ENCODE assay signal across 10 cellular contexts in the genomic region with DNA sequence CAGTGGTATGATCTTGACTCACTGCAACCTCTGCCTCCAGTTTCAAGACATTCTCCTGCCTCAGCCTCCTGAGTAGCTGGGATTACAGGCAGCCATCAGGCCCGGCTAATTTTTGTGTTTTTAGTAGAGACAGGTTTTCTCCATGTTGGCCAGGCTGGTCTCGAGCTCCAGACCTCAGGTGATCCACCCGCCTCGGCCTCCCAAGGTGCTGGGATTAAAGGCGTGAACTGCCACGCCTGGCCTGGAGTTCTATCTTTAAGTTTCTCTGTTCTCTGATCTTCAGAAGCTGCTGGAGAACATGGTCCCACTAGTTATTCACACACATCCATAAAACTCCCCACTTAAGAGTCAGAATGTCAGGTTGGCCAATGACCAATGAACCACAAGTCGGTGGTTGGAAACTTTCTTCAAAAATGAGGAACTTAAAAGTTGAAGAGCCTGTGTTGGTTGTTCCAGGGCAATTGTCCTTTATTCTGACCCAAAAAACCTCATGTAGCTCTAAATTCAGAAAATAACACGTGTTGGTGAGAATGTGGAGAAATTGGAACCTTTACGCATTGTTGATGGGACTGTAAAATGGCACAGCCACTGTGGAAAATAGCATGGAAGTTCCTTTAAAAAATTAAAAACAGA. TPM values are rescaled to one million over a fixed set of nuclear protein-coding genes. Genes with fewer than 3 reads are reported as not detected.
DNase-seq lines count a peak whose midpoint lies in the region; ATAC-seq and TF ChIP-seq lines count a peak whose summit lies in the region.
"Had no signal": no experiment of that assay in that cellular context is flagged by ENCODE, and none has a peak within 500 bp of the region (broad histone marks: within the 10 kb centered on the region; RNA-seq: fewer than 3 reads in every experiment).

No MANE protein-coding gene starts in this region.

- 57 to 61% methylated on average over 8 to 9 of the region's 9 CpGs for WGBS in upper lobe of left lung, 2 donors

- H3K36me3 ChIP-seq in upper lobe of left lung, result no peaks in the 10 kb centered on the region

- peak overlapping the region in 1 of 2 donors; percentile 68 for H3K27ac Mint-ChIP-seq in activated naive CD4-positive, alpha-beta T cell treated with anti-CD3 and anti-CD28 coated beads, Interleukin-2, amount 50 U/mL, for 72 hours
- H3K27ac Mint-ChIP-seq in progenitor cell of endocrine pancreas, result no peak overlapping the region

- no peaks in the 10 kb centered on the region for H3K9me3 Mint-ChIP-seq in activated naive CD4-positive, alpha-beta T cell treated with anti-CD3 and anti-CD28 coated beads, Interleukin-2, amount 50 U/mL, for 72 hours
- no peaks in the 10 kb centered on the region for H3K9me3 Mint-ChIP-seq in progenitor cell of endocrine pancreas (ENCODE audit: low read depth)

- H3K9me3 ChIP-seq in upper lobe of left lung, result no peaks in the 10 kb centered on the region

- TF ChIP-seq CTCF in upper lobe of left lung (IDR thresholded peaks at IDR 0.05) (no peak), progenitor cell of endocrine pancreas (IDR thresholded peaks at IDR 0.05; ENCODE audit: unreplicated experiment) (no peak)

- peak overlapping the region in 3 of 4 donors; percentile 27 to 69 (median 61) for H3K27ac ChIP-seq in upper lobe of left lung

- no peaks in the 10 kb centered on the region for H3K36me3 Mint-ChIP-seq in activated naive CD4-positive, alpha-beta T cell treated with anti-CD3 and anti-CD28 coated beads, Interleukin-2, amount 50 U/mL, for 72 hours
- H3K36me3 Mint-ChIP-seq in progenitor cell of endocrine pancreas (ENCODE audit: insufficient read depth), result no peaks in the 10 kb centered on the region

- TF ChIP-seq POLR2A in upper lobe of left lung (IDR thresholded peaks at IDR 0.05), result no peak

- peak; percentile 44 to 73 for ATAC-seq in activated naive CD4-positive, alpha-beta T cell treated with anti-CD3 and anti-CD28 coated beads, Interleukin-2, amount 50 U/mL, for 72 hours
- ATAC-seq in HG03175 (IDR thresholded peaks at IDR 0.05; ENCODE audit: unreplicated experiment), result peak; percentile 85
- peak in 1 of 2 donors; percentile 76 for ATAC-seq in upper lobe of left lung (ENCODE audit: low FRiP score in 2 of 2)
- ATAC-seq in HG03097 (IDR thresholded peaks at IDR 0.05; ENCODE audit: low FRiP score, unreplicated experiment), result no peak

- H3K4me1 Mint-ChIP-seq in progenitor cell of endocrine pancreas (ENCODE audit: low read depth), result no peaks in the 10 kb centered on the region

- H3K27me3 Mint-ChIP-seq in progenitor cell of endocrine pancreas, result no peaks in the 10 kb centered on the region

- no peak overlapping the region for H3K4me3 ChIP-seq in upper lobe of left lung

- TF ChIP-seq EP300 in upper lobe of left lung (IDR thresholded peaks at IDR 0.05), result no peak

- peaks cover 0 to 3% (median 0%) of the 10 kb centered on the region in 4 donors for H3K4me1 ChIP-seq in upper lobe of left lung

- no peaks in the 10 kb centered on the region for H3K27me3 ChIP-seq in upper lobe of left lung

- DNase-seq in activated naive CD4-positive, alpha-beta T cell treated with anti-CD3 and anti-CD28 coated beads, Interleukin-2, amount 50 U/mL, for 72 hours (ENCODE audit: low spot score in 2 of 2), result no peak
- DNase-seq in activated naive CD4-positive, alpha-beta T cell treated with anti-CD3 and anti-CD28 coated beads, Interleukin-2, amount 50 U/mL, for 16 hours, result no peak
- peak; percentile 97 for DNase-seq in SKM-1 treated with dmso at 0.1 percent for 144 hours (lab: John Stamatoyannopoulos, UW; ENCODE audit: unreplicated experiment)
- no peak for DNase-seq in upper lobe of left lung
- no peak for DNase-seq in progenitor cell of endocrine pancreas (ENCODE audit: low spot score, unreplicated experiment)
- DNase-seq in iPS-NIHi7 (ENCODE audit: extremely low spot score), result no peak
- DNase-seq: SHP77 had no signal

- no peak overlapping the region for H3K4me3 Mint-ChIP-seq in progenitor cell of endocrine pancreas (ENCODE audit: low read depth)

RNA-seq across cellular contexts. Expression of gene PIK3CB, which starts 55.9 kb away (rescaled TPM):
- total RNA-seq in activated naive CD4-positive, alpha-beta T cell treated with anti-CD3 and anti-CD28 coated beads, Interleukin-2, amount 50 U/mL, for 72 hours, result 10 to 100 TPM; 18.8 to 21.7 TPM
- total RNA-seq in upper lobe of left lung (10 to 100 TPM; 26.1 to 77.2 (median 40.6) TPM), progenitor cell of endocrine pancreas (18.3 and 23.7 TPM in 2 replicates)

RNA-seq across cellular contexts. Expression of gene FOXL2, which starts 56.3 kb away (rescaled TPM):
- not detected for total RNA-seq in activated naive CD4-positive, alpha-beta T cell treated with anti-CD3 and anti-CD28 coated beads, Interleukin-2, amount 50 U/mL, for 72 hours
- total RNA-seq in upper lobe of left lung (under 1 TPM in 2 of 6 donors, not detected in 4; 0.06 to 0.07 TPM), progenitor cell of endocrine pancreas (0.09 and 0.12 TPM in 2 replicates)
- total RNA-seq: ureter had no signal

RNA-seq across cellular contexts. Expression of gene FOXL2NB, which starts 56.3 kb away (rescaled TPM):
- total RNA-seq in activated naive CD4-positive, alpha-beta T cell treated with anti-CD3 and anti-CD28 coated beads, Interleukin-2, amount 50 U/mL, for 72 hours, result not detected
- under 1 TPM in 1 of 6 donors, not detected in 5; 0.07 TPM for total RNA-seq in upper lobe of left lung
- total RNA-seq in progenitor cell of endocrine pancreas, result not detected in 2 replicates
- total RNA-seq: ureter had no signal
